In the genomic region with DNA sequence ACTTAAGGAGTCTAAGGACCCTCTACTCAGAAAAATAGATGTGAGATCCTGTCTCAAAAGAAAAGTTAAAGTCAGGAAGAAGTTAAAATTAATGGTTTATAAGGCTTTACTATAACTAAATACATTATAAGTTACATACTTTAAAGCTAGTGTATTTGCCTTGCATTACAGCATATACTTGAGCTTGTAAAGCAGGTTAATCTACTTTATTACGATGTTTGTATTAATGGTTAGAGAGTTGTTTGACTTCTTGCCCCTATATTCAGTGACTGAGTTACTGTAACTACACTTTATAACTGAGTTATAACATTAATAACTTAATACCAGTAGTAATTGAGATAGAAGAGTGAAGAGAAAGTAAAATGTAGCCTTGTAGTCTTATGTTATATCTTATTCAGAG, we compare ENCODE assay signal across 1 cellular context.
TF ChIP-seq lines count a peak whose summit lies in the region.

No MANE protein-coding gene starts in this region.

TF ChIP-seq in GM12878, 131 proteins besides CTCF, POLR2A, EP300 and RAD21 (continued from another document):
- no peak for TF ChIP-seq MEF2A (IDR thresholded peaks at IDR 0.05; ENCODE audit: insufficient read depth, low read depth, low read length)
- TF ChIP-seq POLR2AphosphoS2 (IDR thresholded peaks at IDR 0.05; ENCODE audit: low read depth, low read length), result no peak
- no peak for TF ChIP-seq HCFC1 (IDR thresholded peaks at IDR 0.05; ENCODE audit: low read length)
- TF ChIP-seq NR2F1 (conservative IDR thresholded peaks at IDR 0.05), result no peak
- no peak for TF ChIP-seq IKZF2 (IDR thresholded peaks at IDR 0.05)
- no peak for TF ChIP-seq SUZ12 (IDR thresholded peaks at IDR 0.05; ENCODE audit: unreplicated experiment)
